ENCODE assay signal across 1 cellular context in genomic region chr12:3140284-3140683, GRCh38.
TF ChIP-seq lines count a peak whose summit lies in the region.

No MANE protein-coding gene starts in this region.

TF ChIP-seq in H1, 55 proteins besides CTCF, POLR2A, EP300 and RAD21:
- no peak for TF ChIP-seq RXRA (IDR thresholded peaks at IDR 0.05; ENCODE audit: insufficient read depth, low read depth, low read length)
- no peak for TF ChIP-seq EGR1 (IDR thresholded peaks at IDR 0.05; ENCODE audit: borderline replicate concordance, low read depth, low read length)
- TF ChIP-seq CREB1 (IDR thresholded peaks at IDR 0.05), result no peak
- TF ChIP-seq, protein P1, sequence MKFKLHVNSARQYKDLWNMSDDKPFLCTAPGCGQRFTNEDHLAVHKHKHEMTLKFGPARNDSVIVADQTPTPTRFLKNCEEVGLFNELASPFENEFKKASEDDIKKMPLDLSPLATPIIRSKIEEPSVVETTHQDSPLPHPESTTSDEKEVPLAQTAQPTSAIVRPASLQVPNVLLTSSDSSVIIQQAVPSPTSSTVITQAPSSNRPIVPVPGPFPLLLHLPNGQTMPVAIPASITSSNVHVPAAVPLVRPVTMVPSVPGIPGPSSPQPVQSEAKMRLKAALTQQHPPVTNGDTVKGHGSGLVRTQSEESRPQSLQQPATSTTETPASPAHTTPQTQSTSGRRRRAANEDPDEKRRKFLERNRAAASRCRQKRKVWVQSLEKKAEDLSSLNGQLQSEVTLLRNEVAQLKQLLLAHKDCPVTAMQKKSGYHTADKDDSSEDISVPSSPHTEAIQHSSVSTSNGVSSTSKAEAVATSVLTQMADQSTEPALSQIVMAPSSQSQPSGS (IDR thresholded peaks at IDR 0.05; ENCODE audit: low read length), result no peak
- no peak for TF ChIP-seq KDM5A (IDR thresholded peaks at IDR 0.05; ENCODE audit: low read length)
- no peak for TF ChIP-seq CBX5 (IDR thresholded peaks at IDR 0.05; ENCODE audit: low read depth, low read length)
- no peak for TF ChIP-seq SRF (IDR thresholded peaks at IDR 0.05; ENCODE audit: low read depth, low read length)
- no peak for TF ChIP-seq JUN (IDR thresholded peaks at IDR 0.05; ENCODE audit: low read depth, low read length)
